20 cellular contexts compared by ENCODE assay signal in genomic region chr2:240055177-240055917, GRCh38. TPM values are rescaled to one million over a fixed set of nuclear protein-coding genes. Genes with fewer than 3 reads are reported as not detected.
DNase-seq lines count a peak whose midpoint lies in the region; ATAC-seq, FAIRE-seq and TF ChIP-seq lines count a peak whose summit lies in the region.
"Had no signal": no experiment of that assay in that cellular context is flagged by ENCODE, and none has a peak within 500 bp of the region (broad histone marks: within the 10 kb centered on the region; RNA-seq: fewer than 3 reads in every experiment).

No MANE protein-coding gene starts in this region.

- peaks cover 7% of the 10 kb centered on the region; the same call in 2 of the 3 replicates for H3K4me1 Mint-ChIP-seq in GM23338
- H3K4me1 Mint-ChIP-seq: CD4-positive, alpha-beta memory T cell had no signal

- no peaks in the 10 kb centered on the region for H3K79me2 ChIP-seq in GM23338 (replicated peaks; ENCODE audit: insufficient read depth)
- H3K79me2 ChIP-seq in Loucy (ENCODE audit: insufficient read depth, low read length): no peaks in the 10 kb centered on the region

- WGBS in A549 (ENCODE audit: missing lambda C conversion rate): 10% methylated on average over 13 of the region's 13 CpGs

- POLR2A ChIA-PET in A549 (lab: Yijun Ruan, JAX): no interaction called here

- H3F3A ChIP-seq in GM23338 (replicated peaks; ENCODE audit: low read depth) (no peaks in the 10 kb centered on the region), Loucy (ENCODE audit: low read depth) (no peaks in the 10 kb centered on the region)

- no peak for TF ChIP-seq POLR2A in A549 (IDR thresholded peaks at IDR 0.05; ENCODE audit: low read length)
- TF ChIP-seq POLR2A in GM12891 (IDR thresholded peaks at IDR 0.05; ENCODE audit: low read depth, low read length): no peak

- no peak for FAIRE-seq in A549 (lab: Jason Lieb, UNC)
- FAIRE-seq in GM12891 (lab: Jason Lieb, UNC): no peak
- FAIRE-seq: D721Med, GM19239, H54, HTR-8/SVneo had no signal

- H3K27ac Mint-ChIP-seq in GM23338: no peak overlapping the region
- H3K27ac Mint-ChIP-seq: CD4-positive, alpha-beta memory T cell had no signal

- H3K36me3 Mint-ChIP-seq in GM23338 (ENCODE audit: low read depth): no peaks in the 10 kb centered on the region
- H3K36me3 Mint-ChIP-seq: CD4-positive, alpha-beta memory T cell had no signal

- no peaks in the 10 kb centered on the region for H3K9me2 ChIP-seq in GM23338 (ENCODE audit: insufficient read depth)
- no peaks in the 10 kb centered on the region for H3K9me2 ChIP-seq in Loucy (replicated peaks; ENCODE audit: low read depth, low read length)

- DNase-seq in A549 (ENCODE audit: low read depth in 1 of 2, low spot score in 1 of 2) (no peak), GM23338 (ENCODE audit: low spot score) (no peak), cerebellar cortex (ENCODE audit: low spot score) (peak; percentile 3), SJCRH30 (no peak), GM12891 (ENCODE audit: insufficient read length, low spot score) (no peak), kidney tubule cell (ENCODE audit: low spot score) (no peak)
- DNase-seq: 8988T; ACHN; CD4-positive, alpha-beta memory T cell; DMS153; DMS79 treated with DMSO at 0.1 percent for 48 hours; EL; GDM1 had no signal

- CTCF ChIA-PET in A549 (lab: Yijun Ruan, JAX): interaction anchor here (0.8 to 4.3 kb wide), 4 partner anchors 78 to 88 kb away, joined by 3 to 19 read pairs (median 4); no protein-coding TSS in a partner anchor

- no peak overlapping the region for H3K9ac ChIP-seq in Loucy (ENCODE audit: low read depth, low read length, poor library complexity, severe bottlenecking)

- H3K4me3 Mint-ChIP-seq in GM23338: no peak overlapping the region
- H3K4me3 Mint-ChIP-seq: CD4-positive, alpha-beta memory T cell had no signal

- H3K9me3 ChIP-seq in A549: no peaks in the 10 kb centered on the region
- no peaks in the 10 kb centered on the region for H3K9me3 ChIP-seq in Loucy (ENCODE audit: insufficient read depth, low read depth, low read length)
- no peaks in the 10 kb centered on the region for H3K9me3 ChIP-seq in SJCRH30 (replicated peaks)

- H3K4me1 ChIP-seq in A549 (no peaks in the 10 kb centered on the region), GM23338 (ENCODE audit: insufficient read depth) (no peaks in the 10 kb centered on the region; the same call in 1 of the 2 replicates), Loucy (ENCODE audit: insufficient read depth, low read length, poor library complexity, severe bottlenecking) (no peaks in the 10 kb centered on the region), SJCRH30 (no peaks in the 10 kb centered on the region)

- H3K27me3 ChIP-seq in GM23338 (ENCODE audit: insufficient read depth) (no peaks in the 10 kb centered on the region), Loucy (ENCODE audit: insufficient read depth, low read length, poor library complexity, severe bottlenecking) (no peaks in the 10 kb centered on the region), SJCRH30 (peaks cover 33% of the 10 kb centered on the region)

- H3K36me3 ChIP-seq in GM23338 (ENCODE audit: insufficient read depth) (no peaks in the 10 kb centered on the region), Loucy (ENCODE audit: insufficient read depth, low read length) (no peaks in the 10 kb centered on the region), SJCRH30 (no peaks in the 10 kb centered on the region)

- no peak for TF ChIP-seq RAD21 in A549 (conservative IDR thresholded peaks at IDR 0.05 in 1 of 2, IDR thresholded peaks at IDR 0.05 in 1 of 2)

- TF ChIP-seq EP300 in A549 (IDR thresholded peaks at IDR 0.05): no peak

- ATAC-seq in A549 (0 out of 6 replicates have a peak, but pooled peaks of 1 of the 2 experiments have one; percentile 19), GM23338 (no peak), HG02884 (IDR thresholded peaks at IDR 0.05; ENCODE audit: unreplicated experiment) (no peak)

- no peak overlapping the region for H3K27ac ChIP-seq in A549
- no peak overlapping the region for H3K27ac ChIP-seq in GM23338 (ENCODE audit: low read depth)
- no peak overlapping the region for H3K27ac ChIP-seq in SJCRH30
- H3K27ac ChIP-seq: C4-2B had no signal

- H3K27me3 Mint-ChIP-seq in GM23338 (ENCODE audit: insufficient read depth, low read depth, poor library complexity): peaks cover 16% of the 10 kb centered on the region

- H4K20me1 ChIP-seq in GM23338 (replicated peaks; ENCODE audit: insufficient read depth): no peaks in the 10 kb centered on the region
- H4K20me1 ChIP-seq in Loucy (ENCODE audit: insufficient read depth, low read length, poor library complexity, severe bottlenecking): no peaks in the 10 kb centered on the region

- TF ChIP-seq CTCF in A549 (IDR thresholded peaks at IDR 0.05) (no peak), GM23338 (conservative IDR thresholded peaks at IDR 0.05; ENCODE audit: low read depth in 2 of 2) (no peak), Loucy (conservative IDR thresholded peaks at IDR 0.05; ENCODE audit: low read length) (no peak)

- H2AFZ ChIP-seq in GM23338 (0 out of 2 replicates have a peak overlapping the region, but pooled peaks have one; percentile 52), Loucy (ENCODE audit: low read length) (peak overlapping the region; percentile 64)

- H3K4me3 ChIP-seq in A549 (no peak overlapping the region), GM23338 (no peak overlapping the region), Loucy (ENCODE audit: low read length, poor library complexity, severe bottlenecking) (no peak overlapping the region), SJCRH30 (no peak overlapping the region)

- H3K9me3 Mint-ChIP-seq in GM23338: no peaks in the 10 kb centered on the region
- H3K9me3 Mint-ChIP-seq: CD4-positive, alpha-beta memory T cell had no signal

- peak overlapping the region; percentile 28; the same call in 2 of the 3 replicates for H3K4me2 ChIP-seq in A549
- H3K4me2 ChIP-seq in GM23338: no peak overlapping the region
- H3K4me2 ChIP-seq in Loucy (ENCODE audit: low read depth, low read length, poor library complexity, severe bottlenecking): no peak overlapping the region

TF ChIP-seq in A549, 52 proteins besides CTCF, POLR2A, EP300 and RAD21 (continues in another document):
- TF ChIP-seq RNF2 (IDR thresholded peaks at IDR 0.05; ENCODE audit: borderline replicate concordance, low read depth) (no peak), FOSB (CRISPR knock-in tag; IDR thresholded peaks at IDR 0.05) (no peak), HOXB13 (CRISPR knock-in tag; IDR thresholded peaks at IDR 0.05; ENCODE audit: low read depth) (no peak), NFE2L2 (conservative IDR thresholded peaks at IDR 0.05; ENCODE audit: low read length) (no peak), TFCP2L1 (CRISPR knock-in tag; IDR thresholded peaks at IDR 0.05) (no peak)

TF ChIP-seq in GM12891, 5 proteins besides CTCF, POLR2A, EP300 and RAD21:
- TF ChIP-seq POU2F2 (IDR thresholded peaks at IDR 0.05; ENCODE audit: low read depth, low read length): no peak
- no peak for TF ChIP-seq SPI1 (IDR thresholded peaks at IDR 0.05; ENCODE audit: low read depth, low read length)
- TF ChIP-seq PAX5 (IDR thresholded peaks at IDR 0.05; ENCODE audit: insufficient read depth, low read length, severe bottlenecking): no peak
- no peak for TF ChIP-seq POLR2AphosphoS5 (IDR thresholded peaks at IDR 0.05; ENCODE audit: low read depth, low read length)
- TF ChIP-seq TAF1 (IDR thresholded peaks at IDR 0.05; ENCODE audit: low read depth, low read length): no peak

RNA-seq across cellular contexts. Expression of gene OR6B3, which starts 2.0 kb away (rescaled TPM):
- polyA plus RNA-seq in A549 (2011; rRNA removed): not detected in 2 replicates
- not detected in 2 replicates for polyA plus RNA-seq in A549 (2012; cell fraction: cytosol; rRNA removed)
- not detected in 2 replicates for polyA plus RNA-seq in A549 (2012; cell fraction: nucleus; rRNA removed)
- not detected in 3 replicates for polyA plus RNA-seq in A549 (2017; fragmentation: RNase III; extraction: RNeasy Plus Mini Kit Qiagen cat#74134 plus additional on column Dnase treatment)
- polyA minus RNA-seq in A549 (2011; rRNA and poly(A)+ RNA removed): not detected in 2 replicates
- not detected in 2 replicates for total RNA-seq in GM23338 (2014; rRNA removed; shearing (Covaris generic))
- not detected in 2 replicates for polyA plus RNA-seq in GM23338 (2016; fragmentation: Nextera tagmentation; extraction: Ambion mirVana)
- total RNA-seq in SJCRH30 (2014; rRNA removed; shearing (Covaris generic)): not detected in 2 replicates
- not detected for polyA plus RNA-seq in GM12891 (2012; ENCODE audit: low read depth, missing spikeins)
- total RNA-seq: CD4-positive, alpha-beta memory T cell had no signal
- polyA plus RNA-seq: CD4-positive, alpha-beta memory T cell had no signal

RNA-seq across cellular contexts. Expression of gene OR6B2, which starts 25.1 kb away (rescaled TPM):
- polyA plus RNA-seq in A549 (2011; rRNA removed) (not detected in 2 replicates), A549 (2017; fragmentation: RNase III; extraction: RNeasy Plus Mini Kit Qiagen cat#74134 plus additional on column Dnase treatment) (not detected in 3 replicates), GM23338 (2016; fragmentation: Nextera tagmentation; extraction: Ambion mirVana) (not detected in 2 replicates)
- not detected in 2 replicates for polyA plus RNA-seq in A549 (2012; cell fraction: cytosol; rRNA removed)
- polyA plus RNA-seq in A549 (2012; cell fraction: nucleus; rRNA removed): 0.04 TPM in 1 of 2 replicates, not detected in the other
- not detected in 2 replicates for polyA minus RNA-seq in A549 (2011; rRNA and poly(A)+ RNA removed)
- total RNA-seq in GM23338 (2014; rRNA removed; shearing (Covaris generic)): not detected in 2 replicates
- not detected in 2 replicates for total RNA-seq in SJCRH30 (2014; rRNA removed; shearing (Covaris generic))
- not detected for polyA plus RNA-seq in GM12891 (2012; ENCODE audit: low read depth, missing spikeins)
- total RNA-seq: CD4-positive, alpha-beta memory T cell had no signal
- polyA plus RNA-seq: CD4-positive, alpha-beta memory T cell had no signal

RNA-seq across cellular contexts. Expression of gene NDUFA10, which starts 30.2 kb away (rescaled TPM):
- 118 and 131 TPM in 2 replicates for polyA plus RNA-seq in A549 (2011; rRNA removed)
- 117 and 136 TPM in 2 replicates for polyA plus RNA-seq in A549 (2012; cell fraction: cytosol; rRNA removed)
- 84.8 and 121 TPM in 2 replicates for polyA plus RNA-seq in A549 (2012; cell fraction: nucleus; rRNA removed)
- polyA plus RNA-seq in A549 (2017; fragmentation: RNase III; extraction: RNeasy Plus Mini Kit Qiagen cat#74134 plus additional on column Dnase treatment): 134 to 148 TPM (median 137 TPM) in 3 replicates
- 89.0 and 116 TPM in 2 replicates for polyA minus RNA-seq in A549 (2011; rRNA and poly(A)+ RNA removed)
- total RNA-seq in GM23338 (2014; rRNA removed; shearing (Covaris generic)): 113 and 156 TPM in 2 replicates
- 64.8 and 81.0 TPM in 2 replicates for polyA plus RNA-seq in GM23338 (2016; fragmentation: Nextera tagmentation; extraction: Ambion mirVana)
- total RNA-seq in SJCRH30 (2014; rRNA removed; shearing (Covaris generic)): 146 and 171 TPM in 2 replicates
- 172 TPM for polyA plus RNA-seq in GM12891 (2012; ENCODE audit: low read depth, missing spikeins)
